ENCODE assay signal across 17 cellular contexts in the genomic region with DNA sequence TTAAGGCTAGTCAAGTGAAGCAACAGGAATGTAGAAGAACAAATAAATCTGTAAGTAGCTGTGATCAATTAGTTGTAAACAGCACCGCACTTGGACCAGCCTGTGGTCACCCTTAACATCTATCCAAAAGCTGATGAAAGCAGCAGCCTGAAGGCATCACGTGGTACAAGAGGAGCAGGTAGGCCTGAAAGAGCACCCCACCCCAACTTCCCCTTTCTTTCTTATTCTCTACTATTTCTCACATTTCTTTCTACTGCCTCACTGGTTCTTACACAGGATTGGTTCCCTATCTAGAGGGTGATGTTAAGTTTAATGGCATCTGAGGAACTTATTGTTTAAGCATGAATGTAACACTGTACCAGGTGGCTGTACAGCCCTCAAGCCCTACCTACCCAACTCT. TPM values are rescaled to one million over a fixed set of nuclear protein-coding genes. Genes with fewer than 3 reads are reported as not detected.
DNase-seq lines count a peak whose midpoint lies in the region; ATAC-seq and TF ChIP-seq lines count a peak whose summit lies in the region.
"Had no signal": no experiment of that assay in that cellular context is flagged by ENCODE, and none has a peak within 500 bp of the region (broad histone marks: within the 10 kb centered on the region; RNA-seq: fewer than 3 reads in every experiment).

No MANE protein-coding gene starts in this region.

- no peak for TF ChIP-seq CTCF in RWPE1 (conservative IDR thresholded peaks at IDR 0.05; ENCODE audit: low read depth)
- no peak for TF ChIP-seq CTCF in chondrocyte (IDR thresholded peaks at IDR 0.05)

- CTCF ChIA-PET in RWPE1 (lab: Yijun Ruan, JAX), result no interaction called here

- no peaks in the 10 kb centered on the region for H3K27me3 Mint-ChIP-seq in activated naive CD8-positive, alpha-beta T cell treated with anti-CD3 and anti-CD28 coated beads, Interleukin-2, amount 50 U/mL, for 24 hours
- H3K27me3 Mint-ChIP-seq in activated naive CD8-positive, alpha-beta T cell treated with anti-CD3 and anti-CD28 coated beads for 36 hours, result no peaks in the 10 kb centered on the region
- no peaks in the 10 kb centered on the region for H3K27me3 Mint-ChIP-seq in stimulated activated naive B cell treated with anti-CD40 and anti-IgM and Interleukin-4, amounts not matched to agents 10 μg/mL and 1 μg/mL and 100 μg/mL, for 72 hours
- H3K27me3 Mint-ChIP-seq in chondrocyte (ENCODE audit: low read depth), result no peaks in the 10 kb centered on the region
- H3K27me3 Mint-ChIP-seq: type B pancreatic cell had no signal

- H3K4me1 Mint-ChIP-seq in activated naive CD8-positive, alpha-beta T cell treated with anti-CD3 and anti-CD28 coated beads, Interleukin-2, amount 50 U/mL, for 24 hours, result peaks cover 19% of the 10 kb centered on the region
- H3K4me1 Mint-ChIP-seq in activated naive CD8-positive, alpha-beta T cell treated with anti-CD3 and anti-CD28 coated beads for 36 hours, result peaks cover 12% of the 10 kb centered on the region
- H3K4me1 Mint-ChIP-seq in stimulated activated naive B cell treated with anti-CD40 and anti-IgM and Interleukin-4, amounts not matched to agents 10 μg/mL and 1 μg/mL and 100 μg/mL, for 72 hours, result peaks cover 7 to 17% of the 10 kb centered on the region in 2 donors
- no peaks in the 10 kb centered on the region for H3K4me1 Mint-ChIP-seq in chondrocyte (ENCODE audit: low read depth)

- no peaks in the 10 kb centered on the region for H3K9me3 Mint-ChIP-seq in activated naive CD8-positive, alpha-beta T cell treated with anti-CD3 and anti-CD28 coated beads, Interleukin-2, amount 50 U/mL, for 24 hours
- no peaks in the 10 kb centered on the region for H3K9me3 Mint-ChIP-seq in activated naive CD8-positive, alpha-beta T cell treated with anti-CD3 and anti-CD28 coated beads for 36 hours
- H3K9me3 Mint-ChIP-seq in stimulated activated naive B cell treated with anti-CD40 and anti-IgM and Interleukin-4, amounts not matched to agents 10 μg/mL and 1 μg/mL and 100 μg/mL, for 72 hours, result no peaks in the 10 kb centered on the region
- no peaks in the 10 kb centered on the region for H3K9me3 Mint-ChIP-seq in chondrocyte (ENCODE audit: low read depth)
- H3K9me3 Mint-ChIP-seq: activated T-helper 2 cell treated with anti-CD3 and anti-CD28 coated beads, Interferon-gamma antibody, Interleukin-2, Interleukin-4, amounts not matched to agents 10 μg/mL and 5 μg/mL and 100 μg/mL, durations not matched to agents 14 hours and 24 hours and 36 hours; type B pancreatic cell had no signal

- peak overlapping the region; percentile 60 for H3K27ac Mint-ChIP-seq in activated naive CD8-positive, alpha-beta T cell treated with anti-CD3 and anti-CD28 coated beads, Interleukin-2, amount 50 U/mL, for 24 hours
- no peak overlapping the region for H3K27ac Mint-ChIP-seq in activated naive CD8-positive, alpha-beta T cell treated with anti-CD3 and anti-CD28 coated beads for 36 hours
- H3K27ac Mint-ChIP-seq in stimulated activated naive B cell treated with anti-CD40 and anti-IgM and Interleukin-4, amounts not matched to agents 10 μg/mL and 1 μg/mL and 100 μg/mL, for 72 hours, result peak overlapping the region; percentile 80
- H3K27ac Mint-ChIP-seq in chondrocyte (ENCODE audit: unreplicated experiment), result no peak overlapping the region
- H3K27ac Mint-ChIP-seq: activated T-helper 2 cell treated with anti-CD3 and anti-CD28 coated beads, Interferon-gamma antibody, Interleukin-2, Interleukin-4, amounts not matched to agents 10 μg/mL and 5 μg/mL and 100 μg/mL, durations not matched to agents 14 hours and 24 hours and 36 hours; type B pancreatic cell had no signal

- no peak for DNase-seq in activated naive CD8-positive, alpha-beta T cell treated with anti-CD3 and anti-CD28 coated beads, Interleukin-2, amount 50 U/mL, for 24 hours
- DNase-seq in activated naive CD8-positive, alpha-beta T cell treated with anti-CD3 and anti-CD28 coated beads for 36 hours, result no peak
- no peak for DNase-seq in RWPE1 (ENCODE audit: low spot score)
- DNase-seq in stimulated activated naive B cell treated with anti-CD40 and anti-IgM and Interleukin-4, amounts not matched to agents 10 μg/mL and 1 μg/mL and 100 μg/mL, for 72 hours, result peak; percentile 35
- no peak for DNase-seq in chondrocyte (ENCODE audit: low spot score)
- DNase-seq in NCI-H1105 treated with DMSO at 0.1 percent for 48 hours (lab: John Stamatoyannopoulos, UW), result no peak
- DNase-seq in DMS53 (lab: John Stamatoyannopoulos, UW), result no peak
- DNase-seq: anterior cingulate cortex; DMS79 treated with DMSO at 0.1 percent for 48 hours; MG63; NCI-H1930; NCI-H446; SHP77 treated with DMSO at 0.1 percent for 48 hours; stimulated activated naive CD4-positive, alpha-beta T cell treated with Interleukin-2 at 50 U/mL for 16 hours had no signal

- no peak for ATAC-seq in activated naive CD8-positive, alpha-beta T cell treated with anti-CD3 and anti-CD28 coated beads, Interleukin-2, amount 50 U/mL, for 24 hours
- peak; percentile 58 for ATAC-seq in GM21723 (IDR thresholded peaks at IDR 0.05; ENCODE audit: unreplicated experiment)
- ATAC-seq in stimulated activated naive B cell treated with anti-CD40 and anti-IgM and Interleukin-4, amounts not matched to agents 10 μg/mL and 1 μg/mL and 100 μg/mL, for 72 hours (replicated peaks), result peak; percentile 99 to 100

- POLR2A ChIA-PET in RWPE1 (lab: Yijun Ruan, JAX; ENCODE audit: low non-redundant PET), result no interaction called here

- no peak overlapping the region for H3K4me3 Mint-ChIP-seq in activated naive CD8-positive, alpha-beta T cell treated with anti-CD3 and anti-CD28 coated beads, Interleukin-2, amount 50 U/mL, for 24 hours
- no peak overlapping the region for H3K4me3 Mint-ChIP-seq in activated naive CD8-positive, alpha-beta T cell treated with anti-CD3 and anti-CD28 coated beads for 36 hours
- H3K4me3 Mint-ChIP-seq in stimulated activated naive B cell treated with anti-CD40 and anti-IgM and Interleukin-4, amounts not matched to agents 10 μg/mL and 1 μg/mL and 100 μg/mL, for 72 hours, result no peak overlapping the region
- no peak overlapping the region for H3K4me3 Mint-ChIP-seq in chondrocyte (ENCODE audit: unreplicated experiment)
- H3K4me3 Mint-ChIP-seq: type B pancreatic cell had no signal

- peaks cover 42% of the 10 kb centered on the region for H3K36me3 Mint-ChIP-seq in activated naive CD8-positive, alpha-beta T cell treated with anti-CD3 and anti-CD28 coated beads, Interleukin-2, amount 50 U/mL, for 24 hours (ENCODE audit: low read depth)
- H3K36me3 Mint-ChIP-seq in activated naive CD8-positive, alpha-beta T cell treated with anti-CD3 and anti-CD28 coated beads for 36 hours, result peaks cover 15% of the 10 kb centered on the region
- H3K36me3 Mint-ChIP-seq in stimulated activated naive B cell treated with anti-CD40 and anti-IgM and Interleukin-4, amounts not matched to agents 10 μg/mL and 1 μg/mL and 100 μg/mL, for 72 hours, result peaks cover 52 to 75% of the 10 kb centered on the region in 2 donors
- peaks cover 57% of the 10 kb centered on the region for H3K36me3 Mint-ChIP-seq in chondrocyte (ENCODE audit: low read depth)

- peak overlapping the region; percentile 58 for H3K27ac ChIP-seq in RWPE1

RNA-seq across cellular contexts. Expression of a gene that starts 42.6 kb away (rescaled TPM):
- total RNA-seq in activated naive CD8-positive, alpha-beta T cell treated with anti-CD3 and anti-CD28 coated beads for 36 hours, result under 1 TPM; 0.36 to 0.39 TPM
- total RNA-seq in chondrocyte, result 1.6 to 4.5 TPM (median 3.5 TPM) in 3 replicates

Comparison
In these comparisons a context has a peak if more than half of its experiments do, and no peak if none do; other contexts are left out.
1. H3K27ac Mint-ChIP-seq: peak in activated naive CD8-positive, alpha-beta T cell treated with anti-CD3 and anti-CD28 coated beads, Interleukin-2, amount 50 U/mL, for 24 hours (single experiment) and stimulated activated naive B cell treated with anti-CD40 and anti-IgM and Interleukin-4, amounts not matched to agents 10 μg/mL and 1 μg/mL and 100 μg/mL, for 72 hours (single experiment); none in activated naive CD8-positive, alpha-beta T cell treated with anti-CD3 and anti-CD28 coated beads for 36 hours (single experiment) and chondrocyte (single experiment).